ENCODE assay signal across 9 cellular contexts in genomic region chr7:17506090-17506489, GRCh38.
A peak's percentile ranks its signal among the peaks of the same experiment; 100 is the strongest.
DNase-seq lines count a peak whose midpoint lies in the region; ATAC-seq and TF ChIP-seq lines count a peak whose summit lies in the region.
"Had no signal": no experiment of that assay in that cellular context is flagged by ENCODE, and none has a peak within 500 bp of the region (broad histone marks: within the 10 kb centered on the region; RNA-seq: fewer than 3 reads in every experiment).

No MANE protein-coding gene starts in this region.

- 74% methylated on average over 3 of the region's 3 CpGs for WGBS in smooth muscle cell (ENCODE audit: low lambda C conversion rate)

- ATAC-seq in HG02938 (IDR thresholded peaks at IDR 0.05; ENCODE audit: unreplicated experiment), result peak; percentile 70

- H4K20me1 ChIP-seq in SU-DHL-6 (ENCODE audit: low read depth, low read length) (no peaks in the 10 kb centered on the region), smooth muscle cell (ENCODE audit: low read depth) (no peaks in the 10 kb centered on the region)

- H3K9me3 ChIP-seq in SU-DHL-6 (ENCODE audit: insufficient read depth, low read length) (no peaks in the 10 kb centered on the region), smooth muscle cell (replicated peaks; ENCODE audit: low read depth) (no peaks in the 10 kb centered on the region)

- DNase-seq in GM19240 (ENCODE audit: insufficient read length, low spot score) (peak; percentile 9), smooth muscle cell (lab: John Stamatoyannopoulos, UW; ENCODE audit: unreplicated experiment) (no peak), HEK293T (ENCODE audit: extremely low spot score) (no peak), hippocampal formation (lab: John Stamatoyannopoulos, UW) (no peak)
- DNase-seq in NK-92 treated with Interleukin-12 subunit alpha and Interleukin-12 subunit beta, amount 100 ng/mL, for 24 hours (lab: John Stamatoyannopoulos, UW), result no peak
- DNase-seq: kidney glomerular epithelial cell; stimulated activated CD4-positive, alpha-beta T cell treated with anti-CD3 and anti-CD28 coated beads, Interleukin-2, amount 100 ng/mL, for 24 hours had no signal

- no peaks in the 10 kb centered on the region for H3K4me1 ChIP-seq in smooth muscle cell (ENCODE audit: low read depth)

- no peak overlapping the region for H3K27ac ChIP-seq in SU-DHL-6 (ENCODE audit: low read depth, low read length)
- H3K27ac ChIP-seq in smooth muscle cell (ENCODE audit: low read depth), result no peak overlapping the region

- H3F3A ChIP-seq in SU-DHL-6 (ENCODE audit: insufficient read depth), result no peaks in the 10 kb centered on the region
- no peaks in the 10 kb centered on the region for H3F3A ChIP-seq in smooth muscle cell (ENCODE audit: low read depth)

- TF ChIP-seq CTCF in SU-DHL-6 (IDR thresholded peaks at IDR 0.05; ENCODE audit: insufficient read depth, low read length, poor library complexity, severe bottlenecking) (no peak), smooth muscle cell (IDR thresholded peaks at IDR 0.05; ENCODE audit: borderline replicate concordance, insufficient read depth, poor library complexity, severe bottlenecking) (no peak)

- CTCF ChIA-PET in HEK293T (lab: Yijun Ruan, JAX), result no interaction called here

- H3K4me3 ChIP-seq in SU-DHL-6 (ENCODE audit: insufficient read depth, low read length, poor library complexity, severe bottlenecking), result no peak overlapping the region
- H3K4me3 ChIP-seq in smooth muscle cell, result peak overlapping the region; percentile 17

- no peak overlapping the region for H3K9ac ChIP-seq in SU-DHL-6 (ENCODE audit: low read length)
- H3K9ac ChIP-seq in smooth muscle cell (ENCODE audit: low read depth), result no peak overlapping the region

- no peaks in the 10 kb centered on the region for H3K36me3 ChIP-seq in SU-DHL-6 (ENCODE audit: low read length)
- H3K36me3 ChIP-seq in smooth muscle cell (ENCODE audit: low read depth), result no peaks in the 10 kb centered on the region

- H3K9me2 ChIP-seq in SU-DHL-6 (replicated peaks; ENCODE audit: insufficient read depth, low read length), result no peaks in the 10 kb centered on the region

- POLR2A ChIA-PET in HEK293T (lab: Yijun Ruan, JAX), result no interaction called here

- H2AFZ ChIP-seq in SU-DHL-6 (ENCODE audit: low read depth, low read length, severe bottlenecking) (no peak overlapping the region), smooth muscle cell (ENCODE audit: low read depth) (no peak overlapping the region)

- no peaks in the 10 kb centered on the region for H3K27me3 ChIP-seq in SU-DHL-6 (ENCODE audit: low read length)
- H3K27me3 ChIP-seq in smooth muscle cell (ENCODE audit: low read depth), result no peaks in the 10 kb centered on the region

- no peaks in the 10 kb centered on the region for H3K79me2 ChIP-seq in SU-DHL-6 (ENCODE audit: insufficient read depth, low read length)
- no peaks in the 10 kb centered on the region for H3K79me2 ChIP-seq in smooth muscle cell (ENCODE audit: low read depth)

- H3K4me2 ChIP-seq in SU-DHL-6 (ENCODE audit: low read depth, low read length, poor library complexity, severe bottlenecking) (peak overlapping the region; percentile 23), smooth muscle cell (no peak overlapping the region)

TF ChIP-seq in HEK293T, 16 proteins besides CTCF, POLR2A, EP300 and RAD21:
- no peak for TF ChIP-seq ZNF384 (IDR thresholded peaks at IDR 0.05)
- no peak for TF ChIP-seq L3MBTL2 (conservative IDR thresholded peaks at IDR 0.05)
- no peak for TF ChIP-seq ARNT (IDR thresholded peaks at IDR 0.05)
